9 cellular contexts compared by ENCODE assay signal in the genomic region with DNA sequence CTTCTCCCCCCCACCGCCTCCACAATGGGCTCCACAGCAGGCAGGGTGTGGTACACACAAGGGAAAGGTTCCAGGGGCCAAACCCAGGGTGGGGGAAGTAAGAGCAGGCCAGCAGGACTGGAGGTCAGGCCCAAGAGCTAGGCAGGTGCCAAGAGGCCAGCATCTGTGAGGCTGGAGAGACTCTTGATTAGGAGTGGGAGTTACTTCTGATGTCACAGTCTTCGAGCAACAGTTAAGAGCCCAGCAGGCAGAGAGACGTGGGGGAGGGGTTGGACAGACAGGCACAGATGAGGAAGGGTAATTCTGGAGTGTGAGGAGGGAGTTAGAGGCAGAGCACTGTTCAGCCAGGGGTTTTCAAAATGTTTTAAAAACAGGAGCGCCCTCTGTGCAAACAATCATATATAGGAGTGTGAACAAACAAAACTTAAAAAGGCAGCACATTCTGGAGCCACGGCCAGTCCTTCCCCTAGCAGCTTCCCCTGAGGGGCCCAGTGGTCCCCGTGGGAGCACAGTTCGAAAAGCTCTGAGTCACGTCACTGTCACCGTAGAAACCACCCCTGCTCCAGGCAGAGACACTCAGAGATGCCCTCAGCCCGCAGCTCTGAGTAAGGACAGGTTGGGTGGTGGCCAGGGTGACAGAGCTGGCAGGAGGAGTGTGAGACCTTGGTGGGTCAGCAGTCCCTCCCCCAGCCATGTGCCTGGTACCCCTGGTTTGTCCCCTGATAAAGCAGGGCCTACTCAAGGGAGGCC. TPM values are rescaled to one million over a fixed set of nuclear protein-coding genes. Genes with fewer than 3 reads are reported as not detected.
A peak's percentile ranks its signal among the peaks of the same experiment; 100 is the strongest.
DNase-seq lines count a peak whose midpoint lies in the region; ATAC-seq and TF ChIP-seq lines count a peak whose summit lies in the region.
"Had no signal": no experiment of that assay in that cellular context is flagged by ENCODE, and none has a peak within 500 bp of the region (broad histone marks: within the 10 kb centered on the region; RNA-seq: fewer than 3 reads in every experiment).

No MANE protein-coding gene starts in this region.

- CTCF ChIA-PET in AG04450 (lab: Charles Lee) = interaction anchor here (1.1 to 13.2 kb wide), 8 partner anchors 53 to 258 kb away, joined by 3 to 348 read pairs (median 6); no protein-coding TSS in a partner anchor

- intact Hi-C loops in activated T-helper 1 cell treated with anti-CD3 and anti-CD28 coated beads, Interleukin-12 subunit alpha, Interleukin-12 subunit beta, Interleukin-2, Interleukin-4 antibody, amounts not matched to agents 30 ng/mL and 10 ng/mL and 1 ng/mL, durations not matched to agents 14 hours and 24 hours and 36 hours (cut with micrococcal nuclease) = no loop called here
- intact Hi-C loops in heart right ventricle (cut with DNase I) = loop anchor here in 5 of 10 donors (2.0 to 10.0 kb wide), 4 partner anchors 102 to 135 kb away; a partner anchor contains a TSS

- no peaks in the 10 kb centered on the region for H3K9me3 Mint-ChIP-seq in activated T-helper 1 cell treated with anti-CD3 and anti-CD28 coated beads, Interleukin-12 subunit alpha, Interleukin-12 subunit beta, Interleukin-2, Interleukin-4 antibody, amounts not matched to agents 30 ng/mL and 10 ng/mL and 1 ng/mL, durations not matched to agents 14 hours and 24 hours and 36 hours

- H3K36me3 ChIP-seq in heart right ventricle (peaks cover 0 to 39% (median 0%) of the 10 kb centered on the region in 9 donors), skeletal muscle satellite cell (ENCODE audit: insufficient read depth, low read length) (no peaks in the 10 kb centered on the region)
- H3K36me3 ChIP-seq: HAP-1 had no signal

- peak overlapping the region; percentile 66 for H3K27ac Mint-ChIP-seq in activated T-helper 1 cell treated with anti-CD3 and anti-CD28 coated beads, Interleukin-12 subunit alpha, Interleukin-12 subunit beta, Interleukin-2, Interleukin-4 antibody, amounts not matched to agents 30 ng/mL and 10 ng/mL and 1 ng/mL, durations not matched to agents 14 hours and 24 hours and 36 hours

- H3K9me3 ChIP-seq in AG04450 (ENCODE audit: control insufficient read depth, insufficient read depth, low read length) = no peaks in the 10 kb centered on the region
- no peaks in the 10 kb centered on the region for H3K9me3 ChIP-seq in heart right ventricle
- no peaks in the 10 kb centered on the region for H3K9me3 ChIP-seq in skeletal muscle satellite cell (replicated peaks; ENCODE audit: low read length)
- H3K9me3 ChIP-seq: HAP-1 had no signal

- WGBS in heart right ventricle, 2 donors = 20 to 28% methylated on average over 10 of the region's 10 CpGs

- H3K4me3 ChIP-seq in AG04450 (ENCODE audit: low read depth, low read length) (no peak overlapping the region), heart right ventricle (peak overlapping the region in 1 of 10 donors; percentile 5), skeletal muscle satellite cell (ENCODE audit: low read length) (peak overlapping the region; percentile 12)
- H3K4me3 ChIP-seq: HAP-1 had no signal

- TF ChIP-seq CTCF in AG04450 (IDR thresholded peaks at IDR 0.05; ENCODE audit: low read depth, low read length) (no peak), heart right ventricle (IDR thresholded peaks at IDR 0.05) (no peak)

- H3K4me1 Mint-ChIP-seq in activated T-helper 1 cell treated with anti-CD3 and anti-CD28 coated beads, Interleukin-12 subunit alpha, Interleukin-12 subunit beta, Interleukin-2, Interleukin-4 antibody, amounts not matched to agents 30 ng/mL and 10 ng/mL and 1 ng/mL, durations not matched to agents 14 hours and 24 hours and 36 hours (ENCODE audit: low read depth) = peaks cover 14% of the 10 kb centered on the region

- H3K4me2 ChIP-seq in skeletal muscle satellite cell (ENCODE audit: low read length) = peak overlapping the region; percentile 59

- H3K9ac ChIP-seq in skeletal muscle satellite cell (ENCODE audit: low read depth, low read length) = peak overlapping the region; percentile 11

- H3K36me3 Mint-ChIP-seq in activated T-helper 1 cell treated with anti-CD3 and anti-CD28 coated beads, Interleukin-12 subunit alpha, Interleukin-12 subunit beta, Interleukin-2, Interleukin-4 antibody, amounts not matched to agents 30 ng/mL and 10 ng/mL and 1 ng/mL, durations not matched to agents 14 hours and 24 hours and 36 hours (ENCODE audit: low read depth) = peaks cover 6% of the 10 kb centered on the region

- POLR2A ChIA-PET in AG04450 (lab: Yijun Ruan, JAX) = interaction anchor here (1.3 to 2.7 kb wide), 3 partner anchors 55 to 201 kb away, joined by 3 to 8 read pairs (median 4); a partner anchor contains a TSS

- no peak overlapping the region for H3K4me3 Mint-ChIP-seq in activated T-helper 1 cell treated with anti-CD3 and anti-CD28 coated beads, Interleukin-12 subunit alpha, Interleukin-12 subunit beta, Interleukin-2, Interleukin-4 antibody, amounts not matched to agents 30 ng/mL and 10 ng/mL and 1 ng/mL, durations not matched to agents 14 hours and 24 hours and 36 hours

- H3K27ac ChIP-seq in AG04450 (ENCODE audit: low read depth, low read length) (peak overlapping the region; percentile 75), heart right ventricle (peak overlapping the region; percentile 71 to 91 (median 85))

- H3K27me3 ChIP-seq in AG04450 (ENCODE audit: control insufficient read depth, insufficient read depth, low read length) (no peaks in the 10 kb centered on the region), heart right ventricle (no peaks in the 10 kb centered on the region), skeletal muscle satellite cell (ENCODE audit: control insufficient read depth, insufficient read depth, low read length) (no peaks in the 10 kb centered on the region)

- H3K4me1 ChIP-seq in heart right ventricle (peaks cover 14 to 42% (median 35%) of the 10 kb centered on the region in 9 donors), skeletal muscle satellite cell (ENCODE audit: control insufficient read depth, insufficient read depth, low read length) (peaks cover 29% of the 10 kb centered on the region)

- ATAC-seq in GM18861 (IDR thresholded peaks at IDR 0.05; ENCODE audit: unreplicated experiment) (peak; percentile 40), heart right ventricle (peak; percentile 37 to 78 (median 68)), HG03442 (IDR thresholded peaks at IDR 0.05; ENCODE audit: unreplicated experiment) (no peak)

- H3K27me3 Mint-ChIP-seq in activated T-helper 1 cell treated with anti-CD3 and anti-CD28 coated beads, Interleukin-12 subunit alpha, Interleukin-12 subunit beta, Interleukin-2, Interleukin-4 antibody, amounts not matched to agents 30 ng/mL and 10 ng/mL and 1 ng/mL, durations not matched to agents 14 hours and 24 hours and 36 hours (ENCODE audit: insufficient read depth) = no peaks in the 10 kb centered on the region

- DNase-seq in AG04450 (ENCODE audit: low read depth, low spot score) (peak; percentile 27), NCI-H128 (lab: John Stamatoyannopoulos, UW; ENCODE audit: unreplicated experiment) (peak; percentile 18), heart right ventricle (peak; percentile 73 to 75), SHP77 treated with DMSO at 0.1 percent for 48 hours (lab: John Stamatoyannopoulos, UW) (no peak)
- no peak for DNase-seq in activated T-helper 1 cell treated with anti-CD3 and anti-CD28 coated beads, Interleukin-12 subunit alpha, Interleukin-12 subunit beta, Interleukin-2, Interleukin-4 antibody, amounts not matched to agents 30 ng/mL and 10 ng/mL and 1 ng/mL, durations not matched to agents 14 hours and 24 hours and 36 hours (ENCODE audit: low spot score)

RNA-seq across cellular contexts. Expression of a gene that starts 55.6 kb away (rescaled TPM):
- polyA plus RNA-seq in AG04450 (2011; rRNA removed) (10.8 and 16.4 TPM in 2 replicates), heart right ventricle (10 to 100 TPM; 11.3 TPM)
- 13.9 and 16.0 TPM in 2 replicates for polyA minus RNA-seq in AG04450 (2011; rRNA and poly(A)+ RNA removed)
- total RNA-seq in activated T-helper 1 cell treated with anti-CD3 and anti-CD28 coated beads, Interleukin-12 subunit alpha, Interleukin-12 subunit beta, Interleukin-2, Interleukin-4 antibody, amounts not matched to agents 30 ng/mL and 10 ng/mL and 1 ng/mL, durations not matched to agents 14 hours and 24 hours and 36 hours = 27.9 and 28.8 TPM in 2 replicates
- total RNA-seq in heart right ventricle = 10 to 100 TPM in 9 of 10 donors, 1 to 10 TPM in 1; 9.4 to 34.4 (median 22.1) TPM
- total RNA-seq in skeletal muscle satellite cell (2012; rRNA removed) = 5.3 and 5.7 TPM in 2 replicates

Comparison
In these comparisons a context has a peak if more than half of its experiments do, and no peak if none do; other contexts are left out.
1. DNase-seq: peak in AG04450 (single experiment), NCI-H128 (single experiment) and heart right ventricle (2 of 2); none in activated T-helper 1 cell treated with anti-CD3 and anti-CD28 coated beads, Interleukin-12 subunit alpha, Interleukin-12 subunit beta, Interleukin-2, Interleukin-4 antibody, amounts not matched to agents 30 ng/mL and 10 ng/mL and 1 ng/mL, durations not matched to agents 14 hours and 24 hours and 36 hours (single experiment) and SHP77 treated with DMSO at 0.1 percent for 48 hours (single experiment).